In the genomic region with DNA sequence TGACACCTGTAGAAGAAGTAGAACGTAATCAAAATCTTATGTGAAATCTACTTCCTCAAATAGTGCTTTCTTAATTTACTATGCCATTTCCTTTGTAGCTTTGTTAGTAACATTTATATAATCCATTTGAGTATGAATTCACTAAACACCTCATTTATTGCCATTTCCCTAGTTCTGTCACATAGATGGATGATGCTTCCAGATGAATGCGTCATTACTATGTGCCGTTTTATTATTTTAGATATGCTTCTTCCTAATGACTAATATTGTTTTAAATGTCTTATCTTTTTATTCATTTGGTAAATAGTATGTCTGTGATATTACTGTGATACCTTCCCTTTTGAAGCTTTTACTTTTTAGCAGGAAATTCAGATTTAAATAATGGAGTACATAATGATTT, we compare ENCODE assay signal across 25 cellular contexts.
"Had no signal": no experiment of that assay in that cellular context is flagged by ENCODE, and none has a peak within 500 bp of the region (broad histone marks: within the 10 kb centered on the region; RNA-seq: fewer than 3 reads in every experiment).

No MANE protein-coding gene starts in this region.

- H3K4me1 Mint-ChIP-seq: memory B cell; neural progenitor cell; stimulated activated naive B cell treated with anti-CD40 and anti-IgM and Interleukin-4, amounts not matched to agents 10 μg/mL and 1 μg/mL and 100 μg/mL, for 72 hours; stimulated activated naive CD8-positive, alpha-beta T cell treated with anti-CD3 and anti-CD28 coated beads, Interleukin-15, amount 100 ng/mL, for 72 hours had no signal

- H3K27ac ChIP-seq: epithelial cell of prostate, left ventricle myocardium inferior, lower lobe of right lung, neural progenitor cell, psoas muscle, right lobe of liver, testis, upper lobe of right lung, vagina had no signal

- H3K36me3 Mint-ChIP-seq: natural killer cell treated with Interleukin-12 subunit alpha and Interleukin-12 subunit beta and Interleukin-15 and Interleukin-18, amount 100 ng/mL, for 72 hours; stimulated activated naive B cell treated with anti-CD40 and anti-IgM and Interleukin-4, amounts not matched to agents 10 μg/mL and 1 μg/mL and 100 μg/mL, for 72 hours had no signal

- H3K36me3 ChIP-seq: esophagus muscularis mucosa, gastroesophageal sphincter, left ventricle myocardium inferior, lower lobe of right lung, neural progenitor cell, right lobe of liver, tibial nerve, upper lobe of right lung, vagina had no signal

- H3K9me3 ChIP-seq: esophagus muscularis mucosa, gastroesophageal sphincter, lower lobe of right lung, psoas muscle, right lobe of liver, testis, upper lobe of right lung, vagina had no signal

- H3K4me2 ChIP-seq: neural progenitor cell had no signal

- H3K9me3 Mint-ChIP-seq: natural killer cell treated with Interleukin-12 subunit alpha and Interleukin-12 subunit beta and Interleukin-15 and Interleukin-18, amount 100 ng/mL, for 72 hours had no signal

- H3K27me3 ChIP-seq: esophagus muscularis mucosa, gastroesophageal sphincter, neural progenitor cell, right lobe of liver, testis, tibial nerve, upper lobe of right lung, vagina had no signal

- H3K4me1 ChIP-seq: lower lobe of right lung, neural progenitor cell, psoas muscle, right lobe of liver, upper lobe of right lung had no signal

- H2AFZ ChIP-seq: neural progenitor cell had no signal

- H3K4me3 Mint-ChIP-seq: memory B cell; natural killer cell treated with Interleukin-12 subunit alpha and Interleukin-12 subunit beta and Interleukin-15 and Interleukin-18, amount 100 ng/mL, for 72 hours; neural progenitor cell; stimulated activated naive B cell treated with anti-CD40 and anti-IgM and Interleukin-4, amounts not matched to agents 10 μg/mL and 1 μg/mL and 100 μg/mL, for 72 hours; stimulated activated naive CD8-positive, alpha-beta T cell treated with anti-CD3 and anti-CD28 coated beads, Interleukin-15, amount 100 ng/mL, for 72 hours had no signal

- ATAC-seq: gastroesophageal sphincter; lower lobe of right lung; natural killer cell treated with Interleukin-12 subunit alpha and Interleukin-12 subunit beta and Interleukin-15 and Interleukin-18, amount 100 ng/mL, for 72 hours; psoas muscle; right lobe of liver; stimulated activated naive B cell treated with anti-CD40 and anti-IgM and Interleukin-4, amounts not matched to agents 10 μg/mL and 1 μg/mL and 100 μg/mL, for 72 hours; stimulated activated naive CD8-positive, alpha-beta T cell treated with anti-CD3 and anti-CD28 coated beads, Interleukin-15, amount 100 ng/mL, for 72 hours; upper lobe of right lung had no signal

- H3K9ac ChIP-seq: neural progenitor cell had no signal

- DNase-seq: effector memory CD4-positive, alpha-beta T cell; foreskin fibroblast; glutamatergic neuron; islet precursor cell; left ventricle myocardium inferior; lower lobe of right lung; midbrain; nucleus accumbens; psoas muscle; retina; right lobe of liver; stimulated activated CD4-positive, alpha-beta T cell treated with anti-CD3 and anti-CD28 coated beads, Interleukin-2, amount 100 ng/mL, for 24 hours; stimulated activated CD4-positive, alpha-beta T cell treated with anti-CD3 and anti-CD28 coated beads, Interleukin-4, amount 100 ng/mL, for 4 hours; stimulated activated naive B cell treated with anti-CD40 and anti-IgM and Interleukin-4, amounts not matched to agents 10 μg/mL and 1 μg/mL and 100 μg/mL, for 72 hours; stimulated activated naive CD8-positive, alpha-beta T cell treated with anti-CD3 and anti-CD28 coated beads, Interleukin-15, amount 100 ng/mL, for 72 hours; testis; upper lobe of right lung had no signal

- H3K27ac Mint-ChIP-seq: memory B cell; natural killer cell treated with Interleukin-12 subunit alpha and Interleukin-12 subunit beta and Interleukin-15 and Interleukin-18, amount 100 ng/mL, for 72 hours; neural progenitor cell; stimulated activated naive B cell treated with anti-CD40 and anti-IgM and Interleukin-4, amounts not matched to agents 10 μg/mL and 1 μg/mL and 100 μg/mL, for 72 hours; stimulated activated naive CD8-positive, alpha-beta T cell treated with anti-CD3 and anti-CD28 coated beads, Interleukin-15, amount 100 ng/mL, for 72 hours had no signal

- H3K4me3 ChIP-seq: esophagus muscularis mucosa, gastroesophageal sphincter, left ventricle myocardium inferior, lower lobe of right lung, neural progenitor cell, psoas muscle, right lobe of liver, testis, tibial nerve, upper lobe of right lung, vagina had no signal
